Comparison of ENCODE assay signal across 15 cellular contexts in the genomic region with DNA sequence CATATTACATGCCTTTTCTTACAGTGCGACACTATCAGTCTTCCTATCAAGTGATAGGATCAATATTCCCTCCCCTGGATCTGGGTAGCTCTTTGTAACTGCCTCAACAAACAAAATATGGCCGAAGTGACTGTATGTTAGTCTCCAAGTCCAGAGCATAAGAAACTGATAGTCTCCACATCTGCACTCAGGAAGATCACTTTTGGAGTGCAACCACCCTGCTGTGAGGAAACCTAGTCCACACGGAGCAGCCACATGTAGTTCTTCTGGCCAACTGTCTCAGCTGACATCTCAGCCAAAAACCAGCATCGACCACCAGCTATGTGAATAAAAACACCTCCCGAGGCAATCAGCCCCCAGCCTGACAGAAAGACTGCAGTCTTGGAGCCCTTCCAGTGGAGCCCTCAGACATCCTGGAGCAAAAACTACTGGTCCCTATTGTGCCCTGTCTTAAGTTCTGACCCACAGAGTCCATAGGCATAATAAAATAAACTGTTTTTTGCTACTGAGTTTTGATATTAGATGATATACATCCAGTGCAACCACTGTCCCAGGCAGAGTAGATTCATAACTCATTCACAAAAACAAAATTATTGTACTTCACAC.
DNase-seq lines count a peak whose midpoint lies in the region; ATAC-seq and TF ChIP-seq lines count a peak whose summit lies in the region.
"Had no signal": no experiment of that assay in that cellular context is flagged by ENCODE, and none has a peak within 500 bp of the region (broad histone marks: within the 10 kb centered on the region; RNA-seq: fewer than 3 reads in every experiment).

No MANE protein-coding gene starts in this region.

- H3K27ac ChIP-seq in OCI-LY3 (ENCODE audit: low read length): peak overlapping the region; percentile 57
- no peak overlapping the region for H3K27ac ChIP-seq in PC-3 (ENCODE audit: low read length)
- H3K27ac ChIP-seq: tibial artery had no signal

- H3K9ac ChIP-seq in OCI-LY3 (ENCODE audit: low read length) (peak overlapping the region; percentile 38; the same call in 1 of the 2 replicates), PC-3 (ENCODE audit: low read length) (no peak overlapping the region)

- CTCF ChIA-PET in activated naive CD4-positive, alpha-beta T cell treated with anti-CD3 and anti-CD28 coated beads, Interleukin-2, amount 10 ng/mL, durations not matched to agents 7 days and 5 days (lab: Charles Lee): interaction anchor here (1.0 kb wide), 1 partner anchor 102 kb away, joined by 4 read pairs; no protein-coding TSS in a partner anchor
- CTCF ChIA-PET in activated naive CD4-positive, alpha-beta T cell treated with anti-CD3 and anti-CD28 coated beads for 36 hours (lab: Charles Lee): interaction anchor here (0.8 kb wide), 1 partner anchor 102 kb away, joined by 3 read pairs; no protein-coding TSS in a partner anchor
- CTCF ChIA-PET in PC-3 (lab: Charles Lee): no interaction called here

- POLR2A ChIA-PET in PC-3 (lab: Charles Lee; ENCODE audit: unreplicated experiment): interaction anchor here (0.6 kb wide), 1 partner anchor 108 kb away, joined by 7 read pairs; no protein-coding TSS in a partner anchor

- H3K9me3 ChIP-seq in OCI-LY3 (ENCODE audit: insufficient read depth, low read length) (no peaks in the 10 kb centered on the region), PC-3 (ENCODE audit: low read length) (no peaks in the 10 kb centered on the region)
- H3K9me3 ChIP-seq: tibial artery had no signal

- no peaks in the 10 kb centered on the region for H3K9me2 ChIP-seq in PC-3 (replicated peaks; ENCODE audit: low read length)

- peaks cover 3% of the 10 kb centered on the region for H3K36me3 ChIP-seq in OCI-LY3 (replicated peaks; ENCODE audit: low read depth, low read length)
- no peaks in the 10 kb centered on the region for H3K36me3 ChIP-seq in PC-3 (ENCODE audit: low read depth, low read length)
- H3K36me3 ChIP-seq: tibial artery had no signal

- H3K4me2 ChIP-seq in OCI-LY3 (ENCODE audit: low read length) (peak overlapping the region; percentile 54), PC-3 (ENCODE audit: low read length) (no peak overlapping the region)

- H3K36me3 Mint-ChIP-seq in activated naive CD4-positive, alpha-beta T cell treated with anti-CD3 and anti-CD28 coated beads, Interleukin-2, amount 10 ng/mL, durations not matched to agents 7 days and 5 days: no peaks in the 10 kb centered on the region
- H3K36me3 Mint-ChIP-seq in activated naive CD4-positive, alpha-beta T cell treated with anti-CD3 and anti-CD28 coated beads for 36 hours (ENCODE audit: low read depth): no peaks in the 10 kb centered on the region
- no peaks in the 10 kb centered on the region for H3K36me3 Mint-ChIP-seq in endothelial cell (ENCODE audit: low read depth, unreplicated experiment)
- H3K36me3 Mint-ChIP-seq in stimulated activated naive B cell treated with anti-CD40 and anti-IgM and Interleukin-4, amounts not matched to agents 10 μg/mL and 1 μg/mL and 100 μg/mL, for 72 hours: no peaks in the 10 kb centered on the region
- H3K36me3 Mint-ChIP-seq: mesothelial cell of epicardium had no signal

- H2AFZ ChIP-seq in OCI-LY3 (ENCODE audit: low read depth, low read length) (no peak overlapping the region), PC-3 (ENCODE audit: low read length) (no peak overlapping the region)

- no TSS peak for BruUV-seq in PC-3 (replicated peaks; lab: Mats Ljungman, UMichigan)

- no peaks in the 10 kb centered on the region for H3K27me3 ChIP-seq in OCI-LY3 (ENCODE audit: low read depth, low read length)
- no peaks in the 10 kb centered on the region for H3K27me3 ChIP-seq in PC-3 (ENCODE audit: low read length)
- H3K27me3 ChIP-seq: tibial artery had no signal

- H3K9me3 Mint-ChIP-seq in activated naive CD4-positive, alpha-beta T cell treated with anti-CD3 and anti-CD28 coated beads, Interleukin-2, amount 10 ng/mL, durations not matched to agents 7 days and 5 days: no peaks in the 10 kb centered on the region
- no peaks in the 10 kb centered on the region for H3K9me3 Mint-ChIP-seq in activated naive CD4-positive, alpha-beta T cell treated with anti-CD3 and anti-CD28 coated beads for 36 hours
- no peaks in the 10 kb centered on the region for H3K9me3 Mint-ChIP-seq in endothelial cell (ENCODE audit: unreplicated experiment)
- no peaks in the 10 kb centered on the region for H3K9me3 Mint-ChIP-seq in stimulated activated naive B cell treated with anti-CD40 and anti-IgM and Interleukin-4, amounts not matched to agents 10 μg/mL and 1 μg/mL and 100 μg/mL, for 72 hours
- H3K9me3 Mint-ChIP-seq: mesothelial cell of epicardium had no signal

- TF ChIP-seq CTCF in OCI-LY3 (IDR thresholded peaks at IDR 0.05; ENCODE audit: low read depth, low read length) (no peak), endothelial cell (IDR thresholded peaks at IDR 0.05; ENCODE audit: unreplicated experiment) (no peak), PC-3 (conservative IDR thresholded peaks at IDR 0.05; ENCODE audit: low read depth, low read length) (no peak)

- H3K4me3 Mint-ChIP-seq in activated naive CD4-positive, alpha-beta T cell treated with anti-CD3 and anti-CD28 coated beads, Interleukin-2, amount 10 ng/mL, durations not matched to agents 7 days and 5 days: no peak overlapping the region
- H3K4me3 Mint-ChIP-seq in activated naive CD4-positive, alpha-beta T cell treated with anti-CD3 and anti-CD28 coated beads for 36 hours: no peak overlapping the region
- H3K4me3 Mint-ChIP-seq in endothelial cell (ENCODE audit: unreplicated experiment): no peak overlapping the region
- no peak overlapping the region for H3K4me3 Mint-ChIP-seq in stimulated activated naive B cell treated with anti-CD40 and anti-IgM and Interleukin-4, amounts not matched to agents 10 μg/mL and 1 μg/mL and 100 μg/mL, for 72 hours
- H3K4me3 Mint-ChIP-seq: mesothelial cell of epicardium had no signal

- peaks cover 99% of the 10 kb centered on the region for H3K79me2 ChIP-seq in OCI-LY3 (ENCODE audit: low read length)
- H3K79me2 ChIP-seq in PC-3 (ENCODE audit: low read length): peaks cover 96% of the 10 kb centered on the region

- no peaks in the 10 kb centered on the region for H3K27me3 Mint-ChIP-seq in activated naive CD4-positive, alpha-beta T cell treated with anti-CD3 and anti-CD28 coated beads, Interleukin-2, amount 10 ng/mL, durations not matched to agents 7 days and 5 days
- H3K27me3 Mint-ChIP-seq in activated naive CD4-positive, alpha-beta T cell treated with anti-CD3 and anti-CD28 coated beads for 36 hours (ENCODE audit: low read depth): no peaks in the 10 kb centered on the region
- H3K27me3 Mint-ChIP-seq in endothelial cell (ENCODE audit: unreplicated experiment): peaks cover 3% of the 10 kb centered on the region
- H3K27me3 Mint-ChIP-seq in stimulated activated naive B cell treated with anti-CD40 and anti-IgM and Interleukin-4, amounts not matched to agents 10 μg/mL and 1 μg/mL and 100 μg/mL, for 72 hours: no peaks in the 10 kb centered on the region

- peaks cover 5% of the 10 kb centered on the region for H4K20me1 ChIP-seq in OCI-LY3 (ENCODE audit: insufficient read depth, low read length)
- H4K20me1 ChIP-seq in PC-3 (ENCODE audit: low read length): peaks cover 34% of the 10 kb centered on the region

- peaks cover 64% of the 10 kb centered on the region for H3K4me1 Mint-ChIP-seq in activated naive CD4-positive, alpha-beta T cell treated with anti-CD3 and anti-CD28 coated beads, Interleukin-2, amount 10 ng/mL, durations not matched to agents 7 days and 5 days
- H3K4me1 Mint-ChIP-seq in activated naive CD4-positive, alpha-beta T cell treated with anti-CD3 and anti-CD28 coated beads for 36 hours (ENCODE audit: low read depth): peaks cover 79% of the 10 kb centered on the region
- peaks cover 24% of the 10 kb centered on the region for H3K4me1 Mint-ChIP-seq in endothelial cell (ENCODE audit: unreplicated experiment)
- H3K4me1 Mint-ChIP-seq in stimulated activated naive B cell treated with anti-CD40 and anti-IgM and Interleukin-4, amounts not matched to agents 10 μg/mL and 1 μg/mL and 100 μg/mL, for 72 hours: peaks cover 41 to 77% of the 10 kb centered on the region in 2 donors

- H3F3A ChIP-seq in PC-3 (ENCODE audit: low read length, unreplicated experiment): no peaks in the 10 kb centered on the region

- peak overlapping the region; percentile 33 for H3K27ac Mint-ChIP-seq in activated naive CD4-positive, alpha-beta T cell treated with anti-CD3 and anti-CD28 coated beads, Interleukin-2, amount 10 ng/mL, durations not matched to agents 7 days and 5 days
- H3K27ac Mint-ChIP-seq in activated naive CD4-positive, alpha-beta T cell treated with anti-CD3 and anti-CD28 coated beads for 36 hours: no peak overlapping the region
- peak overlapping the region; percentile 32 for H3K27ac Mint-ChIP-seq in endothelial cell (ENCODE audit: unreplicated experiment)
- H3K27ac Mint-ChIP-seq in stimulated activated naive B cell treated with anti-CD40 and anti-IgM and Interleukin-4, amounts not matched to agents 10 μg/mL and 1 μg/mL and 100 μg/mL, for 72 hours: peak overlapping the region; percentile 37
- H3K27ac Mint-ChIP-seq: mesothelial cell of epicardium had no signal

- H3K4me1 ChIP-seq in OCI-LY3 (ENCODE audit: low read length): peaks cover 71% of the 10 kb centered on the region
- H3K4me1 ChIP-seq in PC-3 (ENCODE audit: insufficient read depth, low read length): peaks cover 39% of the 10 kb centered on the region

- no peak for ATAC-seq in stimulated activated naive B cell treated with anti-CD40 and anti-IgM and Interleukin-4, amounts not matched to agents 10 μg/mL and 1 μg/mL and 100 μg/mL, for 72 hours (replicated peaks)
- ATAC-seq in PC-3 (no peak), GM19455 (IDR thresholded peaks at IDR 0.05; ENCODE audit: unreplicated experiment) (no peak)

- intact Hi-C loops in activated naive CD4-positive, alpha-beta T cell treated with anti-CD3 and anti-CD28 coated beads for 36 hours (cut with micrococcal nuclease): loop anchor here (1.0 to 10.0 kb wide), 3 partner anchors 10 to 541 kb away; no protein-coding TSS in a partner anchor
- intact Hi-C loops in PC-3 (cut with micrococcal nuclease): no loop called here

- no peak overlapping the region for H3K4me3 ChIP-seq in OCI-LY3 (ENCODE audit: low read length)
- H3K4me3 ChIP-seq in PC-3 (ENCODE audit: low read length): no peak overlapping the region
- H3K4me3 ChIP-seq: tibial artery had no signal

- no peak for DNase-seq in activated naive CD4-positive, alpha-beta T cell treated with anti-CD3 and anti-CD28 coated beads, Interleukin-2, amount 10 ng/mL, durations not matched to agents 7 days and 5 days
- no peak for DNase-seq in activated naive CD4-positive, alpha-beta T cell treated with anti-CD3 and anti-CD28 coated beads for 36 hours
- DNase-seq in endothelial cell (ENCODE audit: low spot score): no peak
- DNase-seq in stimulated activated naive B cell treated with anti-CD40 and anti-IgM and Interleukin-4, amounts not matched to agents 10 μg/mL and 1 μg/mL and 100 μg/mL, for 72 hours: no peak
- no peak for DNase-seq in PC-3
- DNase-seq in activated gamma-delta T cell (lab: John Stamatoyannopoulos, UW): no peak
- DNase-seq: activated CD4-positive, alpha-beta T cell treated with anti-CD3 and anti-CD28 coated beads for 48 hours; activated effector memory CD4-positive, alpha-beta T cell treated with anti-CD3 and anti-CD28 coated beads, Interleukin-2, amount 50 U/mL, for 16 hours; central memory CD4-positive, alpha-beta T cell; NCI-H1105 treated with DMSO at 0.1 percent for 48 hours; NCI-H2227 treated with DMSO at 0.1 percent for 48 hours; tibial artery had no signal
